In genomic region chr17:77429985-77430752, GRCh38 we compare ENCODE assay signal across 8 cellular contexts.
DNase-seq lines count a peak whose midpoint lies in the region; ATAC-seq and TF ChIP-seq lines count a peak whose summit lies in the region.

No MANE protein-coding gene starts in this region.

- ATAC-seq in GM23338 (peak; percentile 84), HG02678 (IDR thresholded peaks at IDR 0.05; ENCODE audit: unreplicated experiment) (no peak)

- no peak overlapping the region for H2AFZ ChIP-seq in GM23338

- H3K27ac Mint-ChIP-seq in GM23338 = no peak overlapping the region

- TF ChIP-seq POLR2A in Peyer's patch (IDR thresholded peaks at IDR 0.05) = no peak

- 0 out of 2 replicates have a peak overlapping the region, but pooled peaks have one; percentile 59 for H3K27ac ChIP-seq in GM23338 (ENCODE audit: low read depth)
- H3K27ac ChIP-seq in Peyer's patch = peak overlapping the region; percentile 41 to 84 (median 81)
- peak overlapping the region; percentile 86 for H3K27ac ChIP-seq in neutrophil

- DNase-seq in Ammon's horn (ENCODE audit: low spot score) = peak; percentile 84
- DNase-seq in GM23338 (ENCODE audit: low spot score) = peak; percentile 96
- DNase-seq in Peyer's patch = peak; percentile 86 to 94 (median 87)
- DNase-seq in activated effector memory CD4-positive, alpha-beta T cell treated with Interleukin-2 at 50 U/mL for 16 hours = peak; percentile 72
- DNase-seq in fibroblast of villous mesenchyme (ENCODE audit: low read depth) = peak; percentile 100
- DNase-seq in superior temporal gyrus (ENCODE audit: extremely low spot score) = peak; percentile 88

- H3K36me3 ChIP-seq in GM23338 (ENCODE audit: insufficient read depth) = no peaks in the 10 kb centered on the region
- H3K36me3 ChIP-seq in Peyer's patch = no peaks in the 10 kb centered on the region
- no peaks in the 10 kb centered on the region for H3K36me3 ChIP-seq in neutrophil

- H3K4me1 ChIP-seq in GM23338 (ENCODE audit: insufficient read depth) (peaks cover 38% of the 10 kb centered on the region), Peyer's patch (peaks cover 8 to 87% (median 73%) of the 10 kb centered on the region in 4 donors), neutrophil (ENCODE audit: control insufficient read depth in 1 of 2, insufficient read depth in 1 of 2, low read depth in 1 of 2, low read length in 1 of 2) (peaks cover 69 to 70% of the 10 kb centered on the region in 2 experiments)

- no peaks in the 10 kb centered on the region for H3K9me3 Mint-ChIP-seq in GM23338

- H3K79me2 ChIP-seq in GM23338 (replicated peaks; ENCODE audit: insufficient read depth) = peaks cover 62% of the 10 kb centered on the region

- H3K4me3 Mint-ChIP-seq in GM23338 = no peak overlapping the region; the same call in 2 of the 3 replicates

- TF ChIP-seq CTCF in GM23338 (conservative IDR thresholded peaks at IDR 0.05; ENCODE audit: low read depth in 2 of 2) (peak; percentile 81), Peyer's patch (IDR thresholded peaks at IDR 0.05) (peak; percentile 74 to 86 (median 80)), fibroblast of villous mesenchyme (IDR thresholded peaks at IDR 0.05; ENCODE audit: insufficient read depth, low read depth, low read length) (peak; percentile 93), neutrophil (IDR thresholded peaks at IDR 0.05) (peak; percentile 86)

- no peak overlapping the region for H3K4me3 ChIP-seq in GM23338
- no peak overlapping the region for H3K4me3 ChIP-seq in Peyer's patch
- H3K4me3 ChIP-seq in fibroblast of villous mesenchyme (ENCODE audit: low read depth, low read length) = no peak overlapping the region
- H3K4me3 ChIP-seq in neutrophil (ENCODE audit: low read depth in 1 of 2, low read length in 1 of 2) = peak overlapping the region; percentile 26 to 49

- H3K27me3 Mint-ChIP-seq in GM23338 (ENCODE audit: insufficient read depth, low read depth, poor library complexity) = peaks cover 14% of the 10 kb centered on the region

- no peaks in the 10 kb centered on the region for H3K27me3 ChIP-seq in GM23338 (ENCODE audit: insufficient read depth)
- no peaks in the 10 kb centered on the region for H3K27me3 ChIP-seq in Peyer's patch
- H3K27me3 ChIP-seq in neutrophil = no peaks in the 10 kb centered on the region

- H4K20me1 ChIP-seq in GM23338 (replicated peaks; ENCODE audit: insufficient read depth) = peaks cover 5% of the 10 kb centered on the region

- 0 out of 2 replicates have a peak, but pooled peaks cover 5% of the 10 kb centered on the region for H3F3A ChIP-seq in GM23338 (replicated peaks; ENCODE audit: low read depth)

- H3K4me2 ChIP-seq in GM23338 = peak overlapping the region; percentile 61; the same call in 1 of the 2 replicates

- no peaks in the 10 kb centered on the region for H3K36me3 Mint-ChIP-seq in GM23338 (ENCODE audit: low read depth)

- H3K9me2 ChIP-seq in GM23338 (ENCODE audit: insufficient read depth) = no peaks in the 10 kb centered on the region

- H3K9me3 ChIP-seq in Peyer's patch = no peaks in the 10 kb centered on the region
- H3K9me3 ChIP-seq in neutrophil = no peaks in the 10 kb centered on the region

- H3K4me1 Mint-ChIP-seq in GM23338 = peaks cover 78% of the 10 kb centered on the region

TF ChIP-seq in GM23338, 12 proteins besides CTCF, POLR2A, EP300 and RAD21:
- peak; percentile 25; the same call in 1 of the 2 replicates for TF ChIP-seq POLR2AphosphoS5 (IDR thresholded peaks at IDR 0.05; ENCODE audit: low read depth)
- 0 out of 2 replicates have a peak, but pooled peaks have one; percentile 15 for TF ChIP-seq CREB1 (CRISPR knock-in tag; IDR thresholded peaks at IDR 0.05; ENCODE audit: low read depth)
- TF ChIP-seq JUNB (IDR thresholded peaks at IDR 0.05; ENCODE audit: unreplicated experiment) = no peak
- TF ChIP-seq, protein P1, sequence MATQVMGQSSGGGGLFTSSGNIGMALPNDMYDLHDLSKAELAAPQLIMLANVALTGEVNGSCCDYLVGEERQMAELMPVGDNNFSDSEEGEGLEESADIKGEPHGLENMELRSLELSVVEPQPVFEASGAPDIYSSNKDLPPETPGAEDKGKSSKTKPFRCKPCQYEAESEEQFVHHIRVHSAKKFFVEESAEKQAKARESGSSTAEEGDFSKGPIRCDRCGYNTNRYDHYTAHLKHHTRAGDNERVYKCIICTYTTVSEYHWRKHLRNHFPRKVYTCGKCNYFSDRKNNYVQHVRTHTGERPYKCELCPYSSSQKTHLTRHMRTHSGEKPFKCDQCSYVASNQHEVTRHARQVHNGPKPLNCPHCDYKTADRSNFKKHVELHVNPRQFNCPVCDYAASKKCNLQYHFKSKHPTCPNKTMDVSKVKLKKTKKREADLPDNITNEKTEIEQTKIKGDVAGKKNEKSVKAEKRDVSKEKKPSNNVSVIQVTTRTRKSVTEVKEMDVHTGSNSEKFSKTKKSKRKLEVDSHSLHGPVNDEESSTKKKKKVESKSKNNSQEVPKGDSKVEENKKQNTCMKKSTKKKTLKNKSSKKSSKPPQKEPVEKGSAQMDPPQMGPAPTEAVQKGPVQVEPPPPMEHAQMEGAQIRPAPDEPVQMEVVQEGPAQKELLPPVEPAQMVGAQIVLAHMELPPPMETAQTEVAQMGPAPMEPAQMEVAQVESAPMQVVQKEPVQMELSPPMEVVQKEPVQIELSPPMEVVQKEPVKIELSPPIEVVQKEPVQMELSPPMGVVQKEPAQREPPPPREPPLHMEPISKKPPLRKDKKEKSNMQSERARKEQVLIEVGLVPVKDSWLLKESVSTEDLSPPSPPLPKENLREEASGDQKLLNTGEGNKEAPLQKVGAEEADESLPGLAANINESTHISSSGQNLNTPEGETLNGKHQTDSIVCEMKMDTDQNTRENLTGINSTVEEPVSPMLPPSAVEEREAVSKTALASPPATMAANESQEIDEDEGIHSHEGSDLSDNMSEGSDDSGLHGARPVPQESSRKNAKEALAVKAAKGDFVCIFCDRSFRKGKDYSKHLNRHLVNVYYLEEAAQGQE (IDR thresholded peaks at IDR 0.05; ENCODE audit: unreplicated experiment) = no peak
- no peak for TF ChIP-seq ZNF114 (CRISPR knock-in tag; IDR thresholded peaks at IDR 0.05)
- TF ChIP-seq, protein P2, sequence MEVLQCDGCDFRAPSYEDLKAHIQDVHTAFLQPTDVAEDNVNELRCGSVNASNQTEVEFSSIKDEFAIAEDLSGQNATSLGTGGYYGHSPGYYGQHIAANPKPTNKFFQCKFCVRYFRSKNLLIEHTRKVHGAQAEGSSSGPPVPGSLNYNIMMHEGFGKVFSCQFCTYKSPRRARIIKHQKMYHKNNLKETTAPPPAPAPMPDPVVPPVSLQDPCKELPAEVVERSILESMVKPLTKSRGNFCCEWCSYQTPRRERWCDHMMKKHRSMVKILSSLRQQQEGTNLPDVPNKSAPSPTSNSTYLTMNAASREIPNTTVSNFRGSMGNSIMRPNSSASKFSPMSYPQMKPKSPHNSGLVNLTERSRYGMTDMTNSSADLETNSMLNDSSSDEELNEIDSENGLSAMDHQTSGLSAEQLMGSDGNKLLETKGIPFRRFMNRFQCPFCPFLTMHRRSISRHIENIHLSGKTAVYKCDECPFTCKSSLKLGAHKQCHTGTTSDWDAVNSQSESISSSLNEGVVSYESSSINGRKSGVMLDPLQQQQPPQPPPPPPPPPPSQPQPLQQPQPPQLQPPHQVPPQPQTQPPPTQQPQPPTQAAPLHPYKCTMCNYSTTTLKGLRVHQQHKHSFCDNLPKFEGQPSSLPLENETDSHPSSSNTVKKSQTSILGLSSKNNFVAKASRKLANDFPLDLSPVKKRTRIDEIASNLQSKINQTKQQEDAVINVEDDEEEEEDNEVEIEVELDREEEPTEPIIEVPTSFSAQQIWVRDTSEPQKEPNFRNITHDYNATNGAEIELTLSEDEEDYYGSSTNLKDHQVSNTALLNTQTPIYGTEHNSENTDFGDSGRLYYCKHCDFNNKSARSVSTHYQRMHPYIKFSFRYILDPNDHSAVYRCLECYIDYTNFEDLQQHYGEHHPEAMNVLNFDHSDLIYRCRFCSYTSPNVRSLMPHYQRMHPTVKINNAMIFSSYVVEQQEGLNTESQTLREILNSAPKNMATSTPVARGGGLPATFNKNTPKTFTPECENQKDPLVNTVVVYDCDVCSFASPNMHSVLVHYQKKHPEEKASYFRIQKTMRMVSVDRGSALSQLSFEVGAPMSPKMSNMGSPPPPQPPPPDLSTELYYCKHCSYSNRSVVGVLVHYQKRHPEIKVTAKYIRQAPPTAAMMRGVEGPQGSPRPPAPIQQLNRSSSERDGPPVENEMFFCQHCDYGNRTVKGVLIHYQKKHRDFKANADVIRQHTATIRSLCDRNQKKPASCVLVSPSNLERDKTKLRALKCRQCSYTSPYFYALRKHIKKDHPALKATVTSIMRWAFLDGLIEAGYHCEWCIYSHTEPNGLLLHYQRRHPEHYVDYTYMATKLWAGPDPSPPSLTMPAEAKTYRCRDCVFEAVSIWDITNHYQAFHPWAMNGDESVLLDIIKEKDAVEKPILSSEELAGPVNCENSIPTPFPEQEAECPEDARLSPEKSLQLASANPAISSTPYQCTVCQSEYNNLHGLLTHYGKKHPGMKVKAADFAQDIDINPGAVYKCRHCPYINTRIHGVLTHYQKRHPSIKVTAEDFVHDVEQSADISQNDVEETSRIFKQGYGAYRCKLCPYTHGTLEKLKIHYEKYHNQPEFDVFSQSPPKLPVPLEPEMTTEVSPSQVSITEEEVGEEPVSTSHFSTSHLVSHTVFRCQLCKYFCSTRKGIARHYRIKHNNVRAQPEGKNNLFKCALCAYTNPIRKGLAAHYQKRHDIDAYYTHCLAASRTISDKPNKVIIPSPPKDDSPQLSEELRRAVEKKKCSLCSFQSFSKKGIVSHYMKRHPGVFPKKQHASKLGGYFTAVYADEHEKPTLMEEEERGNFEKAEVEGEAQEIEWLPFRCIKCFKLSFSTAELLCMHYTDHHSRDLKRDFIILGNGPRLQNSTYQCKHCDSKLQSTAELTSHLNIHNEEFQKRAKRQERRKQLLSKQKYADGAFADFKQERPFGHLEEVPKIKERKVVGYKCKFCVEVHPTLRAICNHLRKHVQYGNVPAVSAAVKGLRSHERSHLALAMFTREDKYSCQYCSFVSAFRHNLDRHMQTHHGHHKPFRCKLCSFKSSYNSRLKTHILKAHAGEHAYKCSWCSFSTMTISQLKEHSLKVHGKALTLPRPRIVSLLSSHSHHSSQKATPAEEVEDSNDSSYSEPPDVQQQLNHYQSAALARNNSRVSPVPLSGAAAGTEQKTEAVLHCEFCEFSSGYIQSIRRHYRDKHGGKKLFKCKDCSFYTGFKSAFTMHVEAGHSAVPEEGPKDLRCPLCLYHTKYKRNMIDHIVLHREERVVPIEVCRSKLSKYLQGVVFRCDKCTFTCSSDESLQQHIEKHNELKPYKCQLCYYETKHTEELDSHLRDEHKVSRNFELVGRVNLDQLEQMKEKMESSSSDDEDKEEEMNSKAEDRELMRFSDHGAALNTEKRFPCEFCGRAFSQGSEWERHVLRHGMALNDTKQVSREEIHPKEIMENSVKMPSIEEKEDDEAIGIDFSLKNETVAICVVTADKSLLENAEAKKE (CRISPR knock-in tag; IDR thresholded peaks at IDR 0.05) = no peak

Comparison
In these comparisons a context has a peak if more than half of its experiments do, and no peak if none do; other contexts are left out.
1. H3K4me3 ChIP-seq: peak in neutrophil (2 of 2); none in GM23338 (single experiment), Peyer's patch (0 of 4) and fibroblast of villous mesenchyme (single experiment).
2. Peak in every context shown above with its lines, with median percentiles within 50 percentile points of each other: DNase-seq, H3K27ac ChIP-seq and CTCF ChIP-seq.